26 cellular contexts compared by ENCODE assay signal in the genomic region with DNA sequence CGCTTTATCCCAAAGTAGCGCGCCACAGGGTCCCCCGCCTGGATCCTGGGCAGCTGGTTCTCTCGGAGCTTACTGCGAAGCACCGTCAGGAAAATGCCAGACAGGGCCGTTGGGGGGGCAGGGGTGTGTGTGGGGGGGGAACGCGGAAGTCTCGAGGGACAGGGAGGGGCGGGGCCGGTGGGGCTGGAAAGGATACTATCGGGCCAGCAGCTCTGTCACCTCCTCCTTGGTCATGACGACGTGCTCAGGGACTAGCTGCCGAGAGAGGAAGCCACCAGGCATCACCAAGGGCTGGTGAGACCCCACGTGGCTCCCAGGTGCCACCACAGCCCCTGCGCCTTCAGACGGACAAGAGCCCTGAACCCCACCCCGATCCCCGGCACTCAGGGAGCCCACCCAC. TPM values are rescaled to one million over a fixed set of nuclear protein-coding genes. Genes with fewer than 3 reads are reported as not detected.
DNase-seq lines count a peak whose midpoint lies in the region; ATAC-seq and TF ChIP-seq lines count a peak whose summit lies in the region.
"Had no signal": no experiment of that assay in that cellular context is flagged by ENCODE, and none has a peak within 500 bp of the region (broad histone marks: within the 10 kb centered on the region; RNA-seq: fewer than 3 reads in every experiment).

No MANE protein-coding gene starts in this region.

- CTCF ChIA-PET in activated CD8-positive, alpha-beta T cell treated with anti-CD3 and anti-CD28 coated beads for 36 hours (lab: Charles Lee): interaction anchor here (0.9 to 1.4 kb wide), 3 partner anchors 53 to 155 kb away, joined by 3 to 4 read pairs (median 3); no protein-coding TSS in a partner anchor

- peak overlapping the region in 1 of 2 donors; percentile 87 for H3K27ac Mint-ChIP-seq in natural killer cell
- no peak overlapping the region for H3K27ac Mint-ChIP-seq in natural killer cell treated with Interleukin-12 subunit alpha and Interleukin-12 subunit beta and Interleukin-15 and Interleukin-18, amount 100 ng/mL, for 72 hours
- peak overlapping the region; percentile 55 for H3K27ac Mint-ChIP-seq in activated CD8-positive, alpha-beta T cell treated with anti-CD3 and anti-CD28 coated beads for 36 hours
- H3K27ac Mint-ChIP-seq: mesothelial cell of epicardium, nephron progenitor cell had no signal

- H3K4me1 ChIP-seq in upper lobe of right lung (peaks cover 18% of the 10 kb centered on the region), thyroid gland (peaks cover 11 to 13% of the 10 kb centered on the region in 2 donors)

- no peaks in the 10 kb centered on the region for H3K27me3 ChIP-seq in upper lobe of right lung
- no peaks in the 10 kb centered on the region for H3K27me3 ChIP-seq in thyroid gland
- H3K27me3 ChIP-seq: foreskin keratinocyte, left lung had no signal

- H3K4me3 ChIP-seq in upper lobe of right lung: no peak overlapping the region
- no peak overlapping the region for H3K4me3 ChIP-seq in thyroid gland (replicated peaks in 1 of 3)
- H3K4me3 ChIP-seq: left lung had no signal

- H3K27me3 Mint-ChIP-seq in natural killer cell (ENCODE audit: low read depth in 2 of 2): no peaks in the 10 kb centered on the region
- H3K27me3 Mint-ChIP-seq in natural killer cell treated with Interleukin-12 subunit alpha and Interleukin-12 subunit beta and Interleukin-15 and Interleukin-18, amount 100 ng/mL, for 72 hours: no peaks in the 10 kb centered on the region
- H3K27me3 Mint-ChIP-seq in activated CD8-positive, alpha-beta T cell treated with anti-CD3 and anti-CD28 coated beads for 36 hours: no peaks in the 10 kb centered on the region
- H3K27me3 Mint-ChIP-seq: CD4-positive, alpha-beta memory T cell had no signal

- H3K36me3 ChIP-seq in upper lobe of right lung (peaks cover 76% of the 10 kb centered on the region), thyroid gland (peaks cover 33 to 35% of the 10 kb centered on the region in 2 donors)

- TF ChIP-seq POLR2A in thyroid gland (IDR thresholded peaks at IDR 0.05): no peak

- H3K4me3 Mint-ChIP-seq in natural killer cell: no peak overlapping the region
- no peak overlapping the region for H3K4me3 Mint-ChIP-seq in natural killer cell treated with Interleukin-12 subunit alpha and Interleukin-12 subunit beta and Interleukin-15 and Interleukin-18, amount 100 ng/mL, for 72 hours
- H3K4me3 Mint-ChIP-seq in activated CD8-positive, alpha-beta T cell treated with anti-CD3 and anti-CD28 coated beads for 36 hours: peak overlapping the region; percentile 24
- H3K4me3 Mint-ChIP-seq: CD4-positive, alpha-beta memory T cell; mesothelial cell of epicardium; nephron progenitor cell had no signal

- WGBS in thyroid gland, 2 donors: 80 to 92% methylated on average over 10 to 15 of the region's 22 CpGs

- DNase-seq in natural killer cell (no peak), upper lobe of right lung (peak; percentile 62), RPMI8226 (no peak), thyroid gland (no peak)
- no peak for DNase-seq in natural killer cell treated with Interleukin-12 subunit alpha and Interleukin-12 subunit beta and Interleukin-15 and Interleukin-18, amount 100 ng/mL, for 72 hours (ENCODE audit: low spot score)
- DNase-seq in activated CD8-positive, alpha-beta T cell treated with anti-CD3 and anti-CD28 coated beads for 36 hours: peak; percentile 87
- peak; percentile 38 for DNase-seq in effector CD8-positive, alpha-beta T cell (lab: John Stamatoyannopoulos, UW)
- DNase-seq in stimulated activated CD4-positive, alpha-beta T cell treated with anti-CD3 and anti-CD28 coated beads, Interleukin-4, amount 100 ng/mL, for 4 hours: no peak
- DNase-seq: activated CD4-positive, alpha-beta T cell treated with anti-CD3 and anti-CD28 coated beads for 4 hours; CD4-positive, alpha-beta memory T cell; DMS53; effector CD4-positive, alpha-beta T cell; foreskin keratinocyte; GDM1; Kasumi-1; left lung; NCI-H1048; NCI-H187; NCI-H345; NCI-H82; nephron progenitor cell; SIG-M5; T-helper 1 cell had no signal

- H3K27ac ChIP-seq in upper lobe of right lung (no peak overlapping the region), thyroid gland (no peak overlapping the region)
- H3K27ac ChIP-seq: foreskin keratinocyte, parathyroid adenoma had no signal

- H3K9me3 Mint-ChIP-seq in natural killer cell: no peaks in the 10 kb centered on the region
- H3K9me3 Mint-ChIP-seq in natural killer cell treated with Interleukin-12 subunit alpha and Interleukin-12 subunit beta and Interleukin-15 and Interleukin-18, amount 100 ng/mL, for 72 hours: no peaks in the 10 kb centered on the region
- no peaks in the 10 kb centered on the region for H3K9me3 Mint-ChIP-seq in activated CD8-positive, alpha-beta T cell treated with anti-CD3 and anti-CD28 coated beads for 36 hours
- H3K9me3 Mint-ChIP-seq: CD4-positive, alpha-beta memory T cell; mesothelial cell of epicardium; nephron progenitor cell had no signal

- H3K9me3 ChIP-seq in upper lobe of right lung: no peaks in the 10 kb centered on the region
- no peaks in the 10 kb centered on the region for H3K9me3 ChIP-seq in thyroid gland
- H3K9me3 ChIP-seq: left lung had no signal

- intact Hi-C loops in natural killer cell (cut with micrococcal nuclease) (no loop called here), upper lobe of right lung (cut with DNase I) (loop anchor here (10.0 kb wide), 1 partner anchor 55 kb away; no protein-coding TSS in a partner anchor), thyroid gland (cut with DNase I) (loop anchor here (5.0 kb wide), 1 partner anchor 68 kb away; the partner anchor contains the start of genes RNU6-2 and TMEM259)
- intact Hi-C loops in activated CD8-positive, alpha-beta T cell treated with anti-CD3 and anti-CD28 coated beads for 36 hours (cut with micrococcal nuclease): no loop called here

- POLR2A ChIA-PET in activated CD8-positive, alpha-beta T cell treated with anti-CD3 and anti-CD28 coated beads for 36 hours (lab: Charles Lee): interaction anchor here (0.8 to 8.1 kb wide), 9 partner anchors 8 to 70 kb away, joined by 3 to 148 read pairs (median 8); partner anchors contain the start of genes ARHGAP45, CNN2, GPX4 and RNU6-2

- no peaks in the 10 kb centered on the region for H3K36me3 Mint-ChIP-seq in natural killer cell
- no peaks in the 10 kb centered on the region for H3K36me3 Mint-ChIP-seq in natural killer cell treated with Interleukin-12 subunit alpha and Interleukin-12 subunit beta and Interleukin-15 and Interleukin-18, amount 100 ng/mL, for 72 hours
- H3K36me3 Mint-ChIP-seq in activated CD8-positive, alpha-beta T cell treated with anti-CD3 and anti-CD28 coated beads for 36 hours (ENCODE audit: low read depth): peaks cover 54% of the 10 kb centered on the region

- peaks cover 18 to 43% of the 10 kb centered on the region in 2 donors for H3K4me1 Mint-ChIP-seq in natural killer cell
- peaks cover 19 to 33% of the 10 kb centered on the region in 2 donors for H3K4me1 Mint-ChIP-seq in natural killer cell treated with Interleukin-12 subunit alpha and Interleukin-12 subunit beta and Interleukin-15 and Interleukin-18, amount 100 ng/mL, for 72 hours (ENCODE audit: low read depth in 2 of 2)
- peaks cover 63% of the 10 kb centered on the region for H3K4me1 Mint-ChIP-seq in activated CD8-positive, alpha-beta T cell treated with anti-CD3 and anti-CD28 coated beads for 36 hours (ENCODE audit: low read depth)

- ATAC-seq in natural killer cell: peak; percentile 21 to 37 (median 36)
- no peak for ATAC-seq in natural killer cell treated with Interleukin-12 subunit alpha and Interleukin-12 subunit beta and Interleukin-15 and Interleukin-18, amount 100 ng/mL, for 72 hours
- ATAC-seq in activated CD8-positive, alpha-beta T cell treated with anti-CD3 and anti-CD28 coated beads for 36 hours: peak; percentile 62
- ATAC-seq in upper lobe of right lung: no peak
- ATAC-seq: foreskin keratinocyte, left lung, sciatic nerve had no signal

- TF ChIP-seq CTCF in natural killer cell (IDR thresholded peaks at IDR 0.05): no peak
- TF ChIP-seq CTCF in activated CD8-positive, alpha-beta T cell treated with anti-CD3 and anti-CD28 coated beads for 36 hours (IDR thresholded peaks at IDR 0.05): peak; percentile 18
- TF ChIP-seq CTCF in upper lobe of right lung (IDR thresholded peaks at IDR 0.05): no peak
- no peak for TF ChIP-seq CTCF in thyroid gland (IDR thresholded peaks at IDR 0.05)

RNA-seq across cellular contexts. Expression of gene POLR2E, which starts 5.3 kb away (rescaled TPM):
- total RNA-seq in natural killer cell (100 to 1,000 TPM in 1 of 3 donors, 10 to 100 TPM in 2; 77.3 to 105 (median 91.6) TPM), upper lobe of right lung (155 TPM), thyroid gland (100 to 1,000 TPM in 3 of 4 donors, 10 to 100 TPM in 1; 87.6 to 264 (median 163) TPM)
- total RNA-seq in natural killer cell treated with Interleukin-12 subunit alpha and Interleukin-12 subunit beta and Interleukin-15 and Interleukin-18, amount 100 ng/mL, for 72 hours: 100 to 1,000 TPM; 168 to 241 TPM
- total RNA-seq in activated CD8-positive, alpha-beta T cell treated with anti-CD3 and anti-CD28 coated beads for 36 hours: 100 to 1,000 TPM; 271 to 282 TPM

RNA-seq across cellular contexts. Expression of gene GPX4, which starts 13.9 kb away (rescaled TPM):
- 100 to 1,000 TPM; 108 to 126 (median 121) TPM for total RNA-seq in natural killer cell
- 100 to 1,000 TPM in 1 of 2 donors, 10 to 100 TPM in 1; 86.4 to 174 TPM for total RNA-seq in natural killer cell treated with Interleukin-12 subunit alpha and Interleukin-12 subunit beta and Interleukin-15 and Interleukin-18, amount 100 ng/mL, for 72 hours
- total RNA-seq in activated CD8-positive, alpha-beta T cell treated with anti-CD3 and anti-CD28 coated beads for 36 hours: 100 to 1,000 TPM; 224 to 232 TPM
- total RNA-seq in upper lobe of right lung: 387 TPM
- total RNA-seq in thyroid gland: 100 to 1,000 TPM; 350 to 485 (median 414) TPM

RNA-seq across cellular contexts. Expression of gene ARHGAP45, which starts 22.9 kb away (rescaled TPM):
- total RNA-seq in natural killer cell: 100 to 1,000 TPM; 535 to 601 (median 560) TPM
- 100 to 1,000 TPM; 320 to 338 TPM for total RNA-seq in natural killer cell treated with Interleukin-12 subunit alpha and Interleukin-12 subunit beta and Interleukin-15 and Interleukin-18, amount 100 ng/mL, for 72 hours
- total RNA-seq in activated CD8-positive, alpha-beta T cell treated with anti-CD3 and anti-CD28 coated beads for 36 hours: 100 to 1,000 TPM; 136 to 150 TPM
- 98.2 TPM for total RNA-seq in upper lobe of right lung
- total RNA-seq in thyroid gland: 10 to 100 TPM; 11.5 to 19.8 (median 14.4) TPM

RNA-seq across cellular contexts. Expression of gene ABCA7, which starts 50.0 kb away (rescaled TPM):
- total RNA-seq in natural killer cell: 100 to 1,000 TPM in 2 of 3 donors, 10 to 100 TPM in 1; 73.3 to 149 (median 121) TPM
- total RNA-seq in natural killer cell treated with Interleukin-12 subunit alpha and Interleukin-12 subunit beta and Interleukin-15 and Interleukin-18, amount 100 ng/mL, for 72 hours: 10 to 100 TPM; 53.7 to 69.9 TPM
- 10 to 100 TPM; 14.0 to 14.6 TPM for total RNA-seq in activated CD8-positive, alpha-beta T cell treated with anti-CD3 and anti-CD28 coated beads for 36 hours
- 51.0 TPM for total RNA-seq in upper lobe of right lung
- 10 to 100 TPM; 15.5 to 58.7 (median 29.8) TPM for total RNA-seq in thyroid gland

Comparison
In these comparisons a context has a peak if more than half of its experiments do, and no peak if none do; other contexts are left out.
1. ATAC-seq: peak in natural killer cell (3 of 3) and activated CD8-positive, alpha-beta T cell treated with anti-CD3 and anti-CD28 coated beads for 36 hours (single experiment); none in natural killer cell treated with Interleukin-12 subunit alpha and Interleukin-12 subunit beta and Interleukin-15 and Interleukin-18, amount 100 ng/mL, for 72 hours (0 of 2) and upper lobe of right lung (single experiment).
2. DNase-seq: peak in activated CD8-positive, alpha-beta T cell treated with anti-CD3 and anti-CD28 coated beads for 36 hours (single experiment), effector CD8-positive, alpha-beta T cell (single experiment) and upper lobe of right lung (single experiment); none in natural killer cell (single experiment), natural killer cell treated with Interleukin-12 subunit alpha and Interleukin-12 subunit beta and Interleukin-15 and Interleukin-18, amount 100 ng/mL, for 72 hours (single experiment), RPMI8226 (single experiment), thyroid gland (0 of 2) and stimulated activated CD4-positive, alpha-beta T cell treated with anti-CD3 and anti-CD28 coated beads, Interleukin-4, amount 100 ng/mL, for 4 hours (0 of 2).
3. intact Hi-C loops: an anchor here in upper lobe of right lung (10.0 kb wide) and thyroid gland (5.0 kb wide); none called in natural killer cell and activated CD8-positive, alpha-beta T cell treated with anti-CD3 and anti-CD28 coated beads for 36 hours.